Comparison of ENCODE assay signal across 1 cellular context in genomic region chr17:61646482-61646881, GRCh38.
TF ChIP-seq lines count a peak whose summit lies in the region.

No MANE protein-coding gene starts in this region.

TF ChIP-seq in A549, 52 proteins besides CTCF, POLR2A, EP300 and RAD21 (continued from another document):
- TF ChIP-seq E2F6 (IDR thresholded peaks at IDR 0.05; ENCODE audit: borderline replicate concordance, low read depth) (no peak), NPAS2 (CRISPR knock-in tag; IDR thresholded peaks at IDR 0.05; ENCODE audit: borderline replicate concordance) (no peak), SREBF2 (IDR thresholded peaks at IDR 0.05) (no peak), HES2 (IDR thresholded peaks at IDR 0.05) (no peak), HDAC2 (IDR thresholded peaks at IDR 0.05) (no peak), CBX8 (IDR thresholded peaks at IDR 0.05) (no peak), RARB (CRISPR knock-in tag; IDR thresholded peaks at IDR 0.05) (no peak), BHLHE40 (IDR thresholded peaks at IDR 0.05; ENCODE audit: low read depth, low read length) (no peak), HOXB13 (CRISPR knock-in tag; IDR thresholded peaks at IDR 0.05; ENCODE audit: low read depth) (no peak), HEYL (CRISPR knock-in tag; IDR thresholded peaks at IDR 0.05) (no peak)
